In genomic region chr12:5900533-5901255, GRCh38 we compare ENCODE assay signal across 1 cellular context.
TF ChIP-seq lines count a peak whose summit lies in the region.

No MANE protein-coding gene starts in this region.

TF ChIP-seq in IMR-90, 13 proteins besides CTCF, POLR2A, EP300 and RAD21:
- no peak for TF ChIP-seq MAZ (IDR thresholded peaks at IDR 0.05; ENCODE audit: borderline replicate concordance, low read depth, low read length)
- no peak for TF ChIP-seq BHLHE40 (IDR thresholded peaks at IDR 0.05; ENCODE audit: low read depth, low read length)
- TF ChIP-seq CEBPB (IDR thresholded peaks at IDR 0.05; ENCODE audit: low read depth, low read length): no peak
- no peak for TF ChIP-seq MAFK (IDR thresholded peaks at IDR 0.05; ENCODE audit: low read depth, low read length)
- no peak for TF ChIP-seq CHD1 (IDR thresholded peaks at IDR 0.05; ENCODE audit: low read depth, low read length)
- TF ChIP-seq, protein P1, sequence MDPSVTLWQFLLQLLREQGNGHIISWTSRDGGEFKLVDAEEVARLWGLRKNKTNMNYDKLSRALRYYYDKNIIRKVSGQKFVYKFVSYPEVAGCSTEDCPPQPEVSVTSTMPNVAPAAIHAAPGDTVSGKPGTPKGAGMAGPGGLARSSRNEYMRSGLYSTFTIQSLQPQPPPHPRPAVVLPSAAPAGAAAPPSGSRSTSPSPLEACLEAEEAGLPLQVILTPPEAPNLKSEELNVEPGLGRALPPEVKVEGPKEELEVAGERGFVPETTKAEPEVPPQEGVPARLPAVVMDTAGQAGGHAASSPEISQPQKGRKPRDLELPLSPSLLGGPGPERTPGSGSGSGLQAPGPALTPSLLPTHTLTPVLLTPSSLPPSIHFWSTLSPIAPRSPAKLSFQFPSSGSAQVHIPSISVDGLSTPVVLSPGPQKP (IDR thresholded peaks at IDR 0.05; ENCODE audit: borderline replicate concordance, low read depth, low read length): no peak
- no peak for TF ChIP-seq USF2 (IDR thresholded peaks at IDR 0.05; ENCODE audit: low read depth, low read length)
TF ChIP-seq in IMR-90: peak in this region for 0.
